Comparison of ENCODE assay signal across 34 cellular contexts in genomic region chr17:53765609-53766008, GRCh38. TPM values are rescaled to one million over a fixed set of nuclear protein-coding genes. Genes with fewer than 3 reads are reported as not detected.
"Had no signal": no experiment of that assay in that cellular context is flagged by ENCODE, and none has a peak within 500 bp of the region (broad histone marks: within the 10 kb centered on the region; RNA-seq: fewer than 3 reads in every experiment).

No MANE protein-coding gene starts in this region.

- H3K27me3 ChIP-seq: ascending aorta, esophagus squamous epithelium, neural progenitor cell, spleen, tibial nerve had no signal

- H3K4me1 Mint-ChIP-seq: activated naive CD4-positive, alpha-beta T cell treated with anti-CD3 and anti-CD28 coated beads, Interleukin-2, amount 10 ng/mL, durations not matched to agents 7 days and 5 days; activated naive CD8-positive, alpha-beta T cell treated with anti-CD3 and anti-CD28 coated beads, Interleukin-2, amount 10 ng/mL, durations not matched to agents 7 days and 5 days; brain; natural killer cell; neural progenitor cell had no signal

- H3K4me3 ChIP-seq: ascending aorta, esophagus squamous epithelium, lower lobe of right lung, neural progenitor cell, spleen, tibial nerve had no signal

- H3K27ac ChIP-seq: ascending aorta, esophagus squamous epithelium, lower lobe of right lung, neural progenitor cell, parathyroid adenoma, spleen, tibial nerve, WERI-Rb-1 had no signal

- H3K79me2 ChIP-seq: parathyroid adenoma had no signal

- ATAC-seq: activated CD4-positive, CD25-positive, alpha-beta regulatory T cell treated with anti-CD3 and anti-CD28 coated beads, Interleukin-2, amount 50 U/mL, for 24 hours; left lobe of liver; lower lobe of right lung; natural killer cell; right cardiac atrium had no signal

- H3K4me3 Mint-ChIP-seq: activated CD4-positive, alpha-beta memory T cell treated with anti-CD3 and anti-CD28 coated beads for 36 hours; activated naive CD4-positive, alpha-beta T cell treated with anti-CD3 and anti-CD28 coated beads, Interleukin-2, amount 10 ng/mL, durations not matched to agents 7 days and 5 days; activated naive CD8-positive, alpha-beta T cell treated with anti-CD3 and anti-CD28 coated beads, Interleukin-2, amount 10 ng/mL, durations not matched to agents 7 days and 5 days; activated T-helper 1 cell treated with anti-CD3 and anti-CD28 coated beads, Interleukin-12 subunit alpha, Interleukin-12 subunit beta, Interleukin-2, Interleukin-4 antibody, amounts not matched to agents 30 ng/mL and 10 ng/mL and 1 ng/mL, durations not matched to agents 14 hours and 24 hours and 36 hours; brain; natural killer cell; neural progenitor cell had no signal

- H3K36me3 Mint-ChIP-seq: activated CD4-positive, alpha-beta memory T cell treated with anti-CD3 and anti-CD28 coated beads for 36 hours; activated naive CD4-positive, alpha-beta T cell treated with anti-CD3 and anti-CD28 coated beads, Interleukin-2, amount 10 ng/mL, durations not matched to agents 7 days and 5 days; activated naive CD8-positive, alpha-beta T cell treated with anti-CD3 and anti-CD28 coated beads, Interleukin-2, amount 10 ng/mL, durations not matched to agents 7 days and 5 days; brain; natural killer cell; neural progenitor cell had no signal

- H3K9ac ChIP-seq: neural progenitor cell, parathyroid adenoma had no signal

- H3K27ac Mint-ChIP-seq: activated CD4-positive, alpha-beta memory T cell treated with anti-CD3 and anti-CD28 coated beads for 36 hours; activated naive CD4-positive, alpha-beta T cell treated with anti-CD3 and anti-CD28 coated beads, Interleukin-2, amount 10 ng/mL, durations not matched to agents 7 days and 5 days; activated naive CD8-positive, alpha-beta T cell treated with anti-CD3 and anti-CD28 coated beads, Interleukin-2, amount 10 ng/mL, durations not matched to agents 7 days and 5 days; activated T-helper 1 cell treated with anti-CD3 and anti-CD28 coated beads, Interleukin-12 subunit alpha, Interleukin-12 subunit beta, Interleukin-2, Interleukin-4 antibody, amounts not matched to agents 30 ng/mL and 10 ng/mL and 1 ng/mL, durations not matched to agents 14 hours and 24 hours and 36 hours; brain; natural killer cell; neural progenitor cell had no signal

- FAIRE-seq: endothelial cell of umbilical vein, frontal cortex had no signal

- H3K4me2 ChIP-seq: neural progenitor cell had no signal

- H2AFZ ChIP-seq: neural progenitor cell, parathyroid adenoma had no signal

- H3K27me3 Mint-ChIP-seq: activated CD4-positive, alpha-beta memory T cell treated with anti-CD3 and anti-CD28 coated beads for 36 hours; activated naive CD4-positive, alpha-beta T cell treated with anti-CD3 and anti-CD28 coated beads, Interleukin-2, amount 10 ng/mL, durations not matched to agents 7 days and 5 days; activated naive CD8-positive, alpha-beta T cell treated with anti-CD3 and anti-CD28 coated beads, Interleukin-2, amount 10 ng/mL, durations not matched to agents 7 days and 5 days had no signal

- DNase-seq: activated CD4-positive, alpha-beta memory T cell treated with anti-CD3 and anti-CD28 coated beads for 36 hours; activated CD4-positive, alpha-beta T cell treated with anti-CD3 and anti-CD28 coated beads for 48 hours; activated CD8-positive, alpha-beta memory T cell treated with anti-CD3 and anti-CD28 coated beads, Interleukin-2, amount 50 U/mL, for 4 hours; activated effector memory CD4-positive, alpha-beta T cell treated with anti-CD3 and anti-CD28 coated beads, Interleukin-2, amount 50 U/mL, for 16 hours; activated naive CD4-positive, alpha-beta T cell treated with anti-CD3 and anti-CD28 coated beads, Interleukin-2, amount 10 ng/mL, durations not matched to agents 7 days and 5 days; activated naive CD8-positive, alpha-beta T cell treated with anti-CD3 and anti-CD28 coated beads, Interleukin-2, amount 10 ng/mL, durations not matched to agents 7 days and 5 days; activated T-cell treated with anti-CD3 and anti-CD28 coated beads, Interleukin-2, amount 50 U/mL, for 1 hour; caudate nucleus; esophagus squamous epithelium; kidney glomerular epithelial cell; lower lobe of right lung; mesendoderm; natural killer cell; occipital lobe; right cardiac atrium; spleen; stimulated activated naive CD4-positive, alpha-beta T cell treated with Interleukin-2 at 50 U/mL for 16 hours; T1000; WERI-Rb-1 had no signal

- H3K36me3 ChIP-seq: ascending aorta, esophagus squamous epithelium, lower lobe of right lung, neural progenitor cell, spleen, tibial nerve, WERI-Rb-1 had no signal

- H3K9me3 ChIP-seq: ascending aorta, esophagus squamous epithelium, lower lobe of right lung had no signal

- H3K4me1 ChIP-seq: ascending aorta, esophagus squamous epithelium, lower lobe of right lung, neural progenitor cell, parathyroid adenoma, spleen, tibial nerve had no signal

RNA-seq across cellular contexts. Expression of gene KIF2B, which starts 57.1 kb away (rescaled TPM):
- total RNA-seq: activated CD4-positive, alpha-beta memory T cell treated with anti-CD3 and anti-CD28 coated beads for 36 hours; activated CD8-positive, alpha-beta memory T cell treated with anti-CD3 and anti-CD28 coated beads for 36 hours; activated naive CD8-positive, alpha-beta T cell treated with anti-CD3 and anti-CD28 coated beads, Interleukin-2, amount 10 ng/mL, durations not matched to agents 7 days and 5 days; activated T-helper 1 cell treated with anti-CD3 and anti-CD28 coated beads, Interleukin-12 subunit alpha, Interleukin-12 subunit beta, Interleukin-2, Interleukin-4 antibody, amounts not matched to agents 30 ng/mL and 10 ng/mL and 1 ng/mL, durations not matched to agents 14 hours and 24 hours and 36 hours; ascending aorta; endothelial cell of umbilical vein; esophagus squamous epithelium; frontal cortex; left lobe of liver; lower lobe of right lung; mononuclear cell; natural killer cell; occipital lobe; pulmonary artery endothelial cell; right cardiac atrium; spleen; temporal lobe; tibial nerve; ureter had no signal
- polyA plus RNA-seq: endothelial cell of umbilical vein, right cardiac atrium, spleen had no signal
